Comparison of ENCODE assay signal across 1 cellular context in the genomic region with DNA sequence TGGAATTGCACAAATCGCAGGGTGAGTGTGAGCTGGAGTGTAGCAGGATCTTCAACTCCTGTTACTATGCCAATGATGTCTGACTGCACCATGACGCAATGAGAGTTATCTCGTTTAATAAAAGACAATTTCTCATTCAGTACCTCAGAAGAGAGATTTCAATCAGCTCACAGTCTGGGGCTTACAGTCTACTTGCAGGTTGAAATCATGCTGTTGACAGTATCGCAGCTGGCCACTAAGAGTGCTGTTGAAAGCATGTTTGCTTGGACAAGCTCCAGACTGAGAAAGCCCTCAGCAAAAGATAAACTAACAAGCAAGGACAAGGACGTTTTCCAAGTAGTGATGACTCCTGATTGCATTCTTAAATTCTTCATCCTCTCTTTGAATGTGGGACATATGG.
TF ChIP-seq lines count a peak whose summit lies in the region.

No MANE protein-coding gene starts in this region.

TF ChIP-seq in GM12878, 131 proteins besides CTCF, POLR2A, EP300 and RAD21 (continued from another document):
- TF ChIP-seq, protein P1, sequence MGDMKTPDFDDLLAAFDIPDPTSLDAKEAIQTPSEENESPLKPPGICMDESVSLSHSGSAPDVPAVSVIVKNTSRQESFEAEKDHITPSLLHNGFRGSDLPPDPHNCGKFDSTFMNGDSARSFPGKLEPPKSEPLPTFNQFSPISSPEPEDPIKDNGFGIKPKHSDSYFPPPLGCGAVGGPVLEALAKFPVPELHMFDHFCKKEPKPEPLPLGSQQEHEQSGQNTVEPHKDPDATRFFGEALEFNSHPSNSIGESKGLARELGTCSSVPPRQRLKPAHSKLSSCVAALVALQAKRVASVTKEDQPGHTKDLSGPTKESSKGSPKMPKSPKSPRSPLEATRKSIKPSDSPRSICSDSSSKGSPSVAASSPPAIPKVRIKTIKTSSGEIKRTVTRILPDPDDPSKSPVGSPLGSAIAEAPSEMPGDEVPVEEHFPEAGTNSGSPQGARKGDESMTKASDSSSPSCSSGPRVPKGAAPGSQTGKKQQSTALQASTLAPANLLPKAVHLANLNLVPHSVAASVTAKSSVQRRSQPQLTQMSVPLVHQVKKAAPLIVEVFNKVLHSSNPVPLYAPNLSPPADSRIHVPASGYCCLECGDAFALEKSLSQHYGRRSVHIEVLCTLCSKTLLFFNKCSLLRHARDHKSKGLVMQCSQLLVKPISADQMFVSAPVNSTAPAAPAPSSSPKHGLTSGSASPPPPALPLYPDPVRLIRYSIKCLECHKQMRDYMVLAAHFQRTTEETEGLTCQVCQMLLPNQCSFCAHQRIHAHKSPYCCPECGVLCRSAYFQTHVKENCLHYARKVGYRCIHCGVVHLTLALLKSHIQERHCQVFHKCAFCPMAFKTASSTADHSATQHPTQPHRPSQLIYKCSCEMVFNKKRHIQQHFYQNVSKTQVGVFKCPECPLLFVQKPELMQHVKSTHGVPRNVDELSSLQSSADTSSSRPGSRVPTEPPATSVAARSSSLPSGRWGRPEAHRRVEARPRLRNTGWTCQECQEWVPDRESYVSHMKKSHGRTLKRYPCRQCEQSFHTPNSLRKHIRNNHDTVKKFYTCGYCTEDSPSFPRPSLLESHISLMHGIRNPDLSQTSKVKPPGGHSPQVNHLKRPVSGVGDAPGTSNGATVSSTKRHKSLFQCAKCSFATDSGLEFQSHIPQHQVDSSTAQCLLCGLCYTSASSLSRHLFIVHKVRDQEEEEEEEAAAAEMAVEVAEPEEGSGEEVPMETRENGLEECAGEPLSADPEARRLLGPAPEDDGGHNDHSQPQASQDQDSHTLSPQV (IDR thresholded peaks at IDR 0.05), result no peak
- TF ChIP-seq, protein P2, sequence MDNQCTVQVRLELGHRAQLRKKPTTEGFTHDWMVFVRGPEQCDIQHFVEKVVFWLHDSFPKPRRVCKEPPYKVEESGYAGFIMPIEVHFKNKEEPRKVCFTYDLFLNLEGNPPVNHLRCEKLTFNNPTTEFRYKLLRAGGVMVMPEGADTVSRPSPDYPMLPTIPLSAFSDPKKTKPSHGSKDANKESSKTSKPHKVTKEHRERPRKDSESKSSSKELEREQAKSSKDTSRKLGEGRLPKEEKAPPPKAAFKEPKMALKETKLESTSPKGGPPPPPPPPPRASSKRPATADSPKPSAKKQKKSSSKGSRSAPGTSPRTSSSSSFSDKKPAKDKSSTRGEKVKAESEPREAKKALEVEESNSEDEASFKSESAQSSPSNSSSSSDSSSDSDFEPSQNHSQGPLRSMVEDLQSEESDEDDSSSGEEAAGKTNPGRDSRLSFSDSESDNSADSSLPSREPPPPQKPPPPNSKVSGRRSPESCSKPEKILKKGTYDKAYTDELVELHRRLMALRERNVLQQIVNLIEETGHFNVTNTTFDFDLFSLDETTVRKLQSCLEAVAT (IDR thresholded peaks at IDR 0.05), result no peak
- TF ChIP-seq GABPA (IDR thresholded peaks at IDR 0.05; ENCODE audit: low read depth) (no peak), BACH1 (IDR thresholded peaks at IDR 0.05; ENCODE audit: borderline replicate concordance) (no peak), SMAD5 (IDR thresholded peaks at IDR 0.05; ENCODE audit: low read depth) (no peak), FOS (IDR thresholded peaks at IDR 0.05; ENCODE audit: borderline replicate concordance, extremely low read depth, insufficient read length) (no peak), NFYA (IDR thresholded peaks at IDR 0.05; ENCODE audit: borderline replicate concordance, low read depth, low read length) (no peak), BCL11A (IDR thresholded peaks at IDR 0.05; ENCODE audit: low read depth, low read length) (no peak), ZNF207 (IDR thresholded peaks at IDR 0.05; ENCODE audit: borderline replicate concordance) (no peak)
- TF ChIP-seq, protein P3, sequence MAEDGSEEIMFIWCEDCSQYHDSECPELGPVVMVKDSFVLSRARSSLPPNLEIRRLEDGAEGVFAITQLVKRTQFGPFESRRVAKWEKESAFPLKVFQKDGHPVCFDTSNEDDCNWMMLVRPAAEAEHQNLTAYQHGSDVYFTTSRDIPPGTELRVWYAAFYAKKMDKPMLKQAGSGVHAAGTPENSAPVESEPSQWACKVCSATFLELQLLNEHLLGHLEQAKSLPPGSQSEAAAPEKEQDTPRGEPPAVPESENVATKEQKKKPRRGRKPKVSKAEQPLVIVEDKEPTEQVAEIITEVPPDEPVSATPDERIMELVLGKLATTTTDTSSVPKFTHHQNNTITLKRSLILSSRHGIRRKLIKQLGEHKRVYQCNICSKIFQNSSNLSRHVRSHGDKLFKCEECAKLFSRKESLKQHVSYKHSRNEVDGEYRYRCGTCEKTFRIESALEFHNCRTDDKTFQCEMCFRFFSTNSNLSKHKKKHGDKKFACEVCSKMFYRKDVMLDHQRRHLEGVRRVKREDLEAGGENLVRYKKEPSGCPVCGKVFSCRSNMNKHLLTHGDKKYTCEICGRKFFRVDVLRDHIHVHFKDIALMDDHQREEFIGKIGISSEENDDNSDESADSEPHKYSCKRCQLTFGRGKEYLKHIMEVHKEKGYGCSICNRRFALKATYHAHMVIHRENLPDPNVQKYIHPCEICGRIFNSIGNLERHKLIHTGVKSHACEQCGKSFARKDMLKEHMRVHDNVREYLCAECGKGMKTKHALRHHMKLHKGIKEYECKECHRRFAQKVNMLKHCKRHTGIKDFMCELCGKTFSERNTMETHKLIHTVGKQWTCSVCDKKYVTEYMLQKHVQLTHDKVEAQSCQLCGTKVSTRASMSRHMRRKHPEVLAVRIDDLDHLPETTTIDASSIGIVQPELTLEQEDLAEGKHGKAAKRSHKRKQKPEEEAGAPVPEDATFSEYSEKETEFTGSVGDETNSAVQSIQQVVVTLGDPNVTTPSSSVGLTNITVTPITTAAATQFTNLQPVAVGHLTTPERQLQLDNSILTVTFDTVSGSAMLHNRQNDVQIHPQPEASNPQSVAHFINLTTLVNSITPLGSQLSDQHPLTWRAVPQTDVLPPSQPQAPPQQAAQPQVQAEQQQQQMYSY (CRISPR knock-in tag; IDR thresholded peaks at IDR 0.05), result no peak
- TF ChIP-seq, protein P4, sequence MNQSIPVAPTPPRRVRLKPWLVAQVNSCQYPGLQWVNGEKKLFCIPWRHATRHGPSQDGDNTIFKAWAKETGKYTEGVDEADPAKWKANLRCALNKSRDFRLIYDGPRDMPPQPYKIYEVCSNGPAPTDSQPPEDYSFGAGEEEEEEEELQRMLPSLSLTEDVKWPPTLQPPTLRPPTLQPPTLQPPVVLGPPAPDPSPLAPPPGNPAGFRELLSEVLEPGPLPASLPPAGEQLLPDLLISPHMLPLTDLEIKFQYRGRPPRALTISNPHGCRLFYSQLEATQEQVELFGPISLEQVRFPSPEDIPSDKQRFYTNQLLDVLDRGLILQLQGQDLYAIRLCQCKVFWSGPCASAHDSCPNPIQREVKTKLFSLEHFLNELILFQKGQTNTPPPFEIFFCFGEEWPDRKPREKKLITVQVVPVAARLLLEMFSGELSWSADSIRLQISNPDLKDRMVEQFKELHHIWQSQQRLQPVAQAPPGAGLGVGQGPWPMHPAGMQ (IDR thresholded peaks at IDR 0.05; ENCODE audit: borderline replicate concordance), result no peak
